In the genomic region with DNA sequence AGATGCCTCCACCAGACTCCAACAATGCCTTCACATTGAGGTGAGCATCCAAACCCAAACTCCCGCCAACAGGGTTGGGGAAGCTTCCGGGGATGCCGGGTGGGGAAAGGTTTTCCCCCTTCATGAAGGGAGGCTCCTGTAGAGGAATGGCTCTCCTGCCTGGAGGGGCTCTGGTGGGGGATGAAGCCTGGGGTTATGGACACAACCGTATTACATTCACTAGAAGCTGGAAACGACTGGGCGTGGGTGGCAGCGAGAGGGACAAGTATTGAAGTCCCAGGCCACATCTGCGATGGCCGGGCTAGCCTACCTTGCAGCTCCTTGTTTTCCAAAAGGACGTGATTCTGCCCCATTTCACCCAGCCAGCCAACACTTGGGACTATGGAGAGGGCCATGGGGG, we compare ENCODE assay signal across 30 cellular contexts.
"Had no signal": no experiment of that assay in that cellular context is flagged by ENCODE, and none has a peak within 500 bp of the region (broad histone marks: within the 10 kb centered on the region; RNA-seq: fewer than 3 reads in every experiment).

No MANE protein-coding gene starts in this region.

- H3K4me3 ChIP-seq: ascending aorta, breast epithelium, cardiac muscle cell, esophagus muscularis mucosa, gastrocnemius medialis, heart left ventricle had no signal

- H3K27ac ChIP-seq: ascending aorta, breast epithelium, cardiac muscle cell, esophagus muscularis mucosa, foreskin keratinocyte, gastrocnemius medialis, heart left ventricle had no signal

- H3K4me1 ChIP-seq: ascending aorta, breast epithelium, foreskin keratinocyte, gastrocnemius medialis had no signal

- H3K27me3 ChIP-seq: ascending aorta, cardiac muscle cell, foreskin keratinocyte had no signal

- H3K36me3 ChIP-seq: ascending aorta, breast epithelium, cardiac muscle cell, esophagus muscularis mucosa, gastrocnemius medialis, heart left ventricle had no signal

- DNase-seq: activated CD4-positive, alpha-beta T cell treated with anti-CD3 and anti-CD28 coated beads for 1 hour; activated CD4-positive, alpha-beta T cell treated with anti-CD3 and anti-CD28 coated beads for 4 hours; activated CD4-positive, alpha-beta T cell treated with anti-CD3 and anti-CD28 coated beads, Interleukin-2, amount 10 ng/mL, durations not matched to agents 7 days and 5 days; activated CD4-positive, alpha-beta T cell treated with anti-CD3 and anti-CD28 coated beads, Interleukin-2, amount 50 U/mL, for 4 hours; activated CD4-positive, CD25-positive, alpha-beta regulatory T cell; activated CD8-positive, alpha-beta memory T cell treated with anti-CD3 and anti-CD28 coated beads for 24 hours; activated CD8-positive, alpha-beta T cell treated with anti-CD3 and anti-CD28 coated beads for 36 hours; activated effector memory CD4-positive, alpha-beta T cell treated with Interleukin-2 at 50 U/mL for 16 hours; activated gamma-delta T cell treated with Interleukin-2 at 50 U/mL for 16 hours; activated naive CD4-positive, alpha-beta T cell treated with anti-CD3 and anti-CD28 coated beads, Interleukin-2, amount 50 U/mL, for 16 hours; activated naive CD4-positive, alpha-beta T cell treated with Interleukin-2 at 50 U/mL for 16 hours; activated naive CD8-positive, alpha-beta T cell treated with anti-CD3 and anti-CD28 coated beads, Interleukin-2, amount 10 ng/mL, durations not matched to agents 7 days and 5 days; activated T-cell treated with anti-CD3 and anti-CD28 coated beads, Interleukin-2, amount 50 U/mL, for 4 hours; central memory CD4-positive, alpha-beta T cell; cerebellar nuclear complex; cortex of kidney; dermis blood vessel endothelial cell; effector CD4-positive, alpha-beta T cell; effector memory CD8-positive, alpha-beta T cell; erythroblast; foreskin keratinocyte; gastrocnemius medialis; glutamatergic neuron; heart left ventricle; T-helper 2 cell had no signal

- ATAC-seq: activated CD8-positive, alpha-beta T cell treated with anti-CD3 and anti-CD28 coated beads for 36 hours; activated T-cell treated with anti-CD3 and anti-CD28 coated beads, Interleukin-2, amount 50 U/mL, for 4 hours; activated T-helper 17 cell treated with anti-CD3 and anti-CD28 coated beads, Interleukin-2, amount 50 U/mL, for 72 hours; effector memory CD8-positive, alpha-beta T cell; foreskin keratinocyte; gastrocnemius medialis had no signal

- H3K9me3 ChIP-seq: breast epithelium, gastrocnemius medialis had no signal
